8 cellular contexts compared by ENCODE assay signal in genomic region chr7:98168181-98168903, GRCh38. TPM values are rescaled to one million over a fixed set of nuclear protein-coding genes. Genes with fewer than 3 reads are reported as not detected.
DNase-seq lines count a peak whose midpoint lies in the region; ATAC-seq, FAIRE-seq and TF ChIP-seq lines count a peak whose summit lies in the region.

No MANE protein-coding gene starts in this region.

- FAIRE-seq in K562 (lab: Jason Lieb, UNC): peak; percentile 98

- POLR2A ChIA-PET in K562 (lab: Yijun Ruan, JAX): interaction anchor here (0.6 to 5.2 kb wide), 7 partner anchors 9 to 307 kb away, joined by 3 to 37 read pairs (median 3); partner anchors contain the start of gene ASNS

- ATAC-seq in GM21526 (IDR thresholded peaks at IDR 0.05; ENCODE audit: low FRiP score, unreplicated experiment) (peak; percentile 52), K562 (peak; percentile 81)

- TF ChIP-seq POLR2A in NB4 (IDR thresholded peaks at IDR 0.05; ENCODE audit: extremely low read depth, insufficient read length): no peak
- no peak for TF ChIP-seq POLR2A in K562 (conservative IDR thresholded peaks at IDR 0.05)

- TF ChIP-seq EP300 in K562 (IDR thresholded peaks at IDR 0.05; ENCODE audit: low read length): 0 out of 2 replicates have a peak, but pooled peaks have one; percentile 21

- 40% methylated on average over 17 of the region's 17 CpGs for WGBS in K562 (ENCODE audit: insufficient coverage, low coverage, missing lambda C conversion rate)

- no peak overlapping the region for H3K4me2 ChIP-seq in K562 (ENCODE audit: insufficient read depth, low read length)

- in situ Hi-C loops in K562 (cut with MboI): no loop called here

- no peak overlapping the region for H3K27ac ChIP-seq in K562 (ENCODE audit: extremely low read depth, low read depth, low read length)

- H2AFZ ChIP-seq in K562 (ENCODE audit: low read depth, low read length): no peak overlapping the region

- peaks cover 18% of the 10 kb centered on the region; the same call in 1 of the 2 replicates for H4K20me1 ChIP-seq in K562 (replicated peaks; ENCODE audit: control insufficient read depth, insufficient read depth, low read length)

- no peaks in the 10 kb centered on the region for H3K27me3 ChIP-seq in K562 (ENCODE audit: control insufficient read depth in 2 of 2, insufficient read depth in 2 of 2, low read length in 2 of 2)

- H3K4me1 ChIP-seq in K562 (replicated peaks in 1 of 2; ENCODE audit: control insufficient read depth in 2 of 2, insufficient read depth in 2 of 2, low read length in 2 of 2): peaks cover 0 to 12% of the 10 kb centered on the region in 2 experiments; a peak in 1 of 5 replicates

- no TSS peak for BruUV-seq in K562 (replicated peaks; lab: Mats Ljungman, UMichigan)

- TF ChIP-seq CTCF in NB4 (IDR thresholded peaks at IDR 0.05; ENCODE audit: low read depth, low read length) (peak; percentile 59), K562 (IDR thresholded peaks at IDR 0.05 in 2 of 3, conservative IDR thresholded peaks at IDR 0.05 in 1 of 3; ENCODE audit: insufficient read depth in 2 of 3, low read depth in 1 of 3, low read length in 3 of 3) (peak; percentile 83 to 96 (median 88))

- CTCF ChIA-PET in K562 (lab: Yijun Ruan, JAX; ENCODE audit: low intra/inter-chr PET ratio): interaction anchor here (0.6 to 6.7 kb wide), 7 partner anchors 9 to 154 kb away, joined by 3 to 94 read pairs (median 8); partner anchors contain the start of gene LMTK2

- TF ChIP-seq RAD21 in K562 (CRISPR knock-in tag; conservative IDR thresholded peaks at IDR 0.05 in 1 of 2, IDR thresholded peaks at IDR 0.05 in 1 of 2): peak; percentile 87 to 93

- intact Hi-C loops in K562 (cut with micrococcal nuclease): loop anchor here (5.0 kb wide), 1 partner anchor 74 kb away; no protein-coding TSS in a partner anchor

- peaks cover 16% of the 10 kb centered on the region; the same call in 2 of the 3 replicates for H3K36me3 ChIP-seq in K562 (ENCODE audit: control insufficient read depth, insufficient read depth, low read length)

- no peak overlapping the region for H3K9ac ChIP-seq in K562 (ENCODE audit: insufficient read depth in 1 of 2, low read depth in 2 of 2, low read length in 2 of 2)

- H3K9me3 ChIP-seq in K562 (replicated peaks; ENCODE audit: control insufficient read depth, insufficient read depth, low read depth, low read length): no peaks in the 10 kb centered on the region

- DNase-seq in D341Med (ENCODE audit: low spot score) (peak; percentile 75), NB4 (ENCODE audit: low read depth) (peak; percentile 65), T-helper 22 cell (ENCODE audit: low read depth) (peak; percentile 40), K562 (ENCODE audit: extremely low read depth in 1 of 4, low spot score in 3 of 4) (peak; percentile 80 to 83 (median 82)), iPS DF 4.7 (ENCODE audit: extremely low read depth, low spot score) (peak; percentile 58), middle frontal gyrus (ENCODE audit: extremely low spot score, low spot score) (no peak)
- DNase-seq in stimulated activated CD4-positive, alpha-beta T cell treated with anti-CD3 and anti-CD28 coated beads, Interleukin-15, amount 100 ng/mL, for 1 hour (ENCODE audit: low read depth in 1 of 2, low spot score in 1 of 2): peak; percentile 29 to 33

- H3K9me1 ChIP-seq in K562 (ENCODE audit: control insufficient read depth, insufficient read depth, low read length): no peaks in the 10 kb centered on the region

- H3K4me3 ChIP-seq in NB4 (ENCODE audit: low read depth, low read length) (no peak overlapping the region), K562 (no peak overlapping the region)

- H3K79me2 ChIP-seq in K562 (ENCODE audit: control insufficient read depth, insufficient read depth, low read length): no peaks in the 10 kb centered on the region

TF ChIP-seq in K562, 482 proteins besides CTCF, POLR2A, EP300 and RAD21 (continues in another document):
- peak; percentile 80 for TF ChIP-seq SMC3 (conservative IDR thresholded peaks at IDR 0.05; ENCODE audit: insufficient read depth, low read depth, low read length)
- no peak for TF ChIP-seq FOXJ2 (tag; IDR thresholded peaks at IDR 0.05)
- TF ChIP-seq MBD1 (CRISPR knock-in tag; IDR thresholded peaks at IDR 0.05): no peak
- no peak for TF ChIP-seq COPS2 (conservative IDR thresholded peaks at IDR 0.05)
- peak; percentile 69; the same call in 1 of the 2 replicates for TF ChIP-seq JUN (IDR thresholded peaks at IDR 0.05; ENCODE audit: borderline replicate concordance, low read depth, low read length)
- no peak for TF ChIP-seq JUN (CRISPR knock-in tag; IDR thresholded peaks at IDR 0.05; ENCODE audit: borderline replicate concordance)
- TF ChIP-seq CSDE1 (IDR thresholded peaks at IDR 0.05): no peak
- TF ChIP-seq ZHX1 (conservative IDR thresholded peaks at IDR 0.05; ENCODE audit: low read length): no peak
- peak; percentile 89 for TF ChIP-seq ATF3 (IDR thresholded peaks at IDR 0.05)
- TF ChIP-seq ATF3 (CRISPR knock-in tag; conservative IDR thresholded peaks at IDR 0.05): 0 out of 2 replicates have a peak, but pooled peaks have one; percentile 42

RNA-seq across cellular contexts. Expression of gene BHLHA15, which starts 42.9 kb away (rescaled TPM):
- total RNA-seq in K562 (2011; cell fraction: chromatin; rRNA removed; ENCODE audit: low replicate concordance): not detected in 2 replicates
- total RNA-seq in K562 (2011; cell fraction: nucleolus; rRNA removed): 1.2 and 1.5 TPM in 2 replicates
- not detected in 2 replicates for total RNA-seq in K562 (2011; cell fraction: nucleoplasm; rRNA removed)
- total RNA-seq in K562 (2014; rRNA removed) (1.8 and 3.7 TPM in 2 replicates), K562 (2014; rRNA removed; fragmentation: Illumina TruSeq; extraction: Trizol) (not detected in 2 replicates), K562 (2015; rRNA removed; fragmentation: Illumina TruSeq; extraction: Trizol) (0.38 TPM in 1 of 2 replicates, not detected in the other), K562 (2021) (2.0 and 2.4 TPM in 2 replicates)
- polyA plus RNA-seq in K562 (2011; rRNA removed) (0.12 and 0.31 TPM in 2 replicates), K562 (2014; fragmentation: Illumina TruSeq; extraction: Trizol) (0.22 TPM in 1 of 2 replicates, not detected in the other), K562 (2014; fragmentation: Nextera tagmentation; extraction: Ambion mirVana) (not detected), K562 (2014; rRNA removed) (1.1 and 2.4 TPM in 2 replicates)
- polyA plus RNA-seq in K562 (2011; cell fraction: cytosol; rRNA removed): 0.28 and 1.7 TPM in 2 replicates
- polyA plus RNA-seq in K562 (2011; cell fraction: nucleus; rRNA removed): 0.21 and 0.64 TPM in 2 replicates
- 0.87 and 1.5 TPM in 2 replicates for polyA plus RNA-seq in K562 (2012)
- polyA minus RNA-seq in K562 (2011; rRNA and poly(A)+ RNA removed): not detected in 2 replicates
- not detected in 2 replicates for polyA minus RNA-seq in K562 (2011; cell fraction: cytosol; rRNA and poly(A)+ RNA removed)
- 0.89 and 1.3 TPM in 2 replicates for polyA minus RNA-seq in K562 (2011; cell fraction: nucleus; rRNA and poly(A)+ RNA removed)
